Comparison of ENCODE assay signal across 19 cellular contexts in genomic region chr7:938546-939185, GRCh38. TPM values are rescaled to one million over a fixed set of nuclear protein-coding genes. Genes with fewer than 3 reads are reported as not detected.
"Had no signal": no experiment of that assay in that cellular context is flagged by ENCODE, and none has a peak within 500 bp of the region (broad histone marks: within the 10 kb centered on the region; RNA-seq: fewer than 3 reads in every experiment).

No MANE protein-coding gene starts in this region.

- H3K36me3 Mint-ChIP-seq: type B pancreatic cell had no signal

- H3K9me3 ChIP-seq: gastrocnemius medialis, psoas muscle, SJCRH30 had no signal

- H3K27ac Mint-ChIP-seq: activated CD8-positive, alpha-beta memory T cell treated with anti-CD3 and anti-CD28 coated beads, Interleukin-2, amount 10 ng/mL, durations not matched to agents 7 days and 5 days; nephron; type B pancreatic cell had no signal

- H3K27ac ChIP-seq: coronary artery, gastrocnemius medialis, psoas muscle, SJCRH30 had no signal

- H3K4me3 Mint-ChIP-seq: activated CD8-positive, alpha-beta memory T cell treated with anti-CD3 and anti-CD28 coated beads, Interleukin-2, amount 10 ng/mL, durations not matched to agents 7 days and 5 days; activated T-cell treated with anti-CD3 and anti-CD28 coated beads, Interleukin-2, amount 50 U/mL, for 4 hours; nephron; T-helper 2 cell treated with Interferon-gamma antibody and Interleukin-4, amounts not matched to agents 5 μg/mL and 100 μg/mL, for 36 hours; type B pancreatic cell had no signal

- H3K4me1 ChIP-seq: gastrocnemius medialis, psoas muscle, SJCRH30 had no signal

- H3K27me3 ChIP-seq: SJCRH30 had no signal

- ATAC-seq: activated CD4-positive, CD25-positive, alpha-beta regulatory T cell treated with anti-CD3 and anti-CD28 coated beads, Interleukin-2, amount 50 U/mL, for 24 hours; activated CD8-positive, alpha-beta memory T cell treated with anti-CD3 and anti-CD28 coated beads, Interleukin-2, amount 10 ng/mL, durations not matched to agents 7 days and 5 days; activated T-cell treated with anti-CD3 and anti-CD28 coated beads, Interleukin-2, amount 50 U/mL, for 4 hours; gastrocnemius medialis; psoas muscle had no signal

- H3K4me3 ChIP-seq: coronary artery, gastrocnemius medialis, psoas muscle, SJCRH30 had no signal

- H3K4me1 Mint-ChIP-seq: nephron had no signal

- H3K36me3 ChIP-seq: gastrocnemius medialis, SJCRH30 had no signal

- DNase-seq: activated CD4-positive, alpha-beta T cell treated with anti-CD3 and anti-CD28 coated beads, Interleukin-2, amount 50 U/mL, for 4 hours; activated CD8-positive, alpha-beta memory T cell treated with anti-CD3 and anti-CD28 coated beads, Interleukin-2, amount 10 ng/mL, durations not matched to agents 7 days and 5 days; activated naive CD4-positive, alpha-beta T cell; activated T-cell treated with anti-CD3 and anti-CD28 coated beads, Interleukin-2, amount 50 U/mL, for 4 hours; caudate nucleus; effector memory CD4-positive, alpha-beta T cell; gastrocnemius medialis; mammary epithelial cell; SJCRH30; stimulated activated CD4-positive, alpha-beta T cell treated with anti-CD3 and anti-CD28 coated beads, Interleukin-15, amount 100 ng/mL, for 24 hours; stimulated activated CD4-positive, alpha-beta T cell treated with anti-CD3 and anti-CD28 coated beads, Interleukin-4, amount 100 ng/mL, for 24 hours had no signal

RNA-seq across cellular contexts. Expression of gene CYP2W1, which starts 44.3 kb away (rescaled TPM):
- total RNA-seq: activated CD8-positive, alpha-beta memory T cell treated with anti-CD3 and anti-CD28 coated beads, Interleukin-2, amount 10 ng/mL, durations not matched to agents 7 days and 5 days; activated T-cell treated with anti-CD3 and anti-CD28 coated beads, Interleukin-2, amount 50 U/mL, for 4 hours; gastrocnemius medialis; kidney epithelial cell; mammary epithelial cell; omental fat pad; psoas muscle; SJCRH30 had no signal
- polyA plus RNA-seq: mammary epithelial cell, psoas muscle had no signal
